ENCODE assay signal across 17 cellular contexts in the genomic region with DNA sequence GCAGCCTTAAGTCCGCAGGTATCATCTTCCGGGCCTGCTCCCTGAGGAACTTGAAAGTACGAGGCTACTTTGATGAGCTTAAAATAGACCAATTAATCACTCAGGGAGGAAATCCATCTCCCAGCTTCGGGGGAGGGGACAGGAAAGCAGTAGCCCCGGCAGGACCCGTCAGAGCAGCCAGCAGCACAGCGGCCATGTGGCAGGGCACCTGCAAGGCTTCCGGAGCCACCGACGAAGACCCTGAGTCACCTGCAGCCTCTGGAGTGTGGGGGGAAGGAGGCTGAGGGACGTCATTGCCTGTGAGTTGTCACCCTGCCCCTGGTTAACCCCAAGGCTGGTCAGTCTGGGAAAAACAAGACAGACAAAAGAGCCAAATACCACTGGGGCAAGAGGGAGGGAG. TPM values are rescaled to one million over a fixed set of nuclear protein-coding genes. Genes with fewer than 3 reads are reported as not detected.
DNase-seq lines count a peak whose midpoint lies in the region; TF ChIP-seq lines count a peak whose summit lies in the region.
"Had no signal": no experiment of that assay in that cellular context is flagged by ENCODE, and none has a peak within 500 bp of the region (broad histone marks: within the 10 kb centered on the region; RNA-seq: fewer than 3 reads in every experiment).

No MANE protein-coding gene starts in this region.

- intact Hi-C loops in activated naive CD4-positive, alpha-beta T cell treated with anti-CD3 and anti-CD28 coated beads for 36 hours (cut with micrococcal nuclease) = no loop called here

- H3K27ac Mint-ChIP-seq in activated naive CD4-positive, alpha-beta T cell treated with anti-CD3 and anti-CD28 coated beads for 36 hours = no peak overlapping the region
- H3K27ac Mint-ChIP-seq in immature natural killer cell = no peak overlapping the region
- H3K27ac Mint-ChIP-seq: endodermal cell, natural killer cell had no signal

- H3K36me3 ChIP-seq in WERI-Rb-1 = no peaks in the 10 kb centered on the region

- no peaks in the 10 kb centered on the region for H3K27me3 Mint-ChIP-seq in activated naive CD4-positive, alpha-beta T cell treated with anti-CD3 and anti-CD28 coated beads for 36 hours (ENCODE audit: low read depth)
- peaks cover 3 to 13% (median 4%) of the 10 kb centered on the region in 3 donors for H3K27me3 Mint-ChIP-seq in immature natural killer cell (ENCODE audit: low read depth in 3 of 3)

- no peaks in the 10 kb centered on the region for H3K9me3 Mint-ChIP-seq in activated naive CD4-positive, alpha-beta T cell treated with anti-CD3 and anti-CD28 coated beads for 36 hours
- H3K9me3 Mint-ChIP-seq in immature natural killer cell = no peaks in the 10 kb centered on the region
- H3K9me3 Mint-ChIP-seq: natural killer cell had no signal

- H3K4me3 ChIP-seq in WERI-Rb-1 (ENCODE audit: low read depth, low read length) = no peak overlapping the region; the same call in 1 of the 2 replicates

- no peaks in the 10 kb centered on the region for H3K36me3 Mint-ChIP-seq in activated naive CD4-positive, alpha-beta T cell treated with anti-CD3 and anti-CD28 coated beads for 36 hours (ENCODE audit: low read depth)
- H3K36me3 Mint-ChIP-seq in immature natural killer cell = no peaks in the 10 kb centered on the region
- H3K36me3 Mint-ChIP-seq: natural killer cell had no signal

- no peaks in the 10 kb centered on the region for H3K9me3 ChIP-seq in WERI-Rb-1 (ENCODE audit: severe bottlenecking)

- no peak overlapping the region for H3K4me3 Mint-ChIP-seq in activated naive CD4-positive, alpha-beta T cell treated with anti-CD3 and anti-CD28 coated beads for 36 hours
- H3K4me3 Mint-ChIP-seq in immature natural killer cell = no peak overlapping the region
- H3K4me3 Mint-ChIP-seq: endodermal cell, natural killer cell had no signal

- no peak for TF ChIP-seq CTCF in WERI-Rb-1 (IDR thresholded peaks at IDR 0.05; ENCODE audit: low read depth, low read length)

- peaks cover 14% of the 10 kb centered on the region for H3K4me1 Mint-ChIP-seq in activated naive CD4-positive, alpha-beta T cell treated with anti-CD3 and anti-CD28 coated beads for 36 hours (ENCODE audit: low read depth)
- H3K4me1 Mint-ChIP-seq in immature natural killer cell = peaks cover 5 to 8% of the 10 kb centered on the region in 2 donors

- peak; percentile 32 for DNase-seq in activated naive CD4-positive, alpha-beta T cell treated with anti-CD3 and anti-CD28 coated beads for 36 hours
- DNase-seq in activated naive CD4-positive, alpha-beta T cell (lab: John Stamatoyannopoulos, UW) = no peak
- peak; percentile 85 for DNase-seq in HT1080 (ENCODE audit: low read depth)
- peak; percentile 86 for DNase-seq in WERI-Rb-1
- DNase-seq in pulmonary artery endothelial cell (ENCODE audit: low read depth, low spot score) = peak; percentile 73
- DNase-seq in immature natural killer cell = no peak
- DNase-seq in NCI-H2171 treated with DMSO at 0.1 percent for 48 hours (lab: John Stamatoyannopoulos, UW) = no peak
- DNase-seq in effector CD8-positive, alpha-beta T cell (lab: John Stamatoyannopoulos, UW) = no peak
- DNase-seq: caudate nucleus; DMS 273 treated with DMSO at 0.1 percent for 48 hours; endodermal cell; mammary epithelial cell; natural killer cell; NCI-H1436 treated with DMSO at 0.1 percent for 48 hours; NCI-H524 treated with DMSO at 0.1 percent for 48 hours; stimulated activated CD4-positive, alpha-beta T cell treated with anti-CD3 and anti-CD28 coated beads, Interleukin-2, amount 100 ng/mL, for 24 hours; trophoblast cell had no signal

- peak overlapping the region; percentile 52 for H3K27ac ChIP-seq in WERI-Rb-1

- H3K27me3 ChIP-seq in WERI-Rb-1 (ENCODE audit: insufficient read depth, low read depth, severe bottlenecking) = no peaks in the 10 kb centered on the region

- CTCF ChIA-PET in activated naive CD4-positive, alpha-beta T cell treated with anti-CD3 and anti-CD28 coated beads for 36 hours (lab: Charles Lee) = interaction anchor here (1.3 kb wide), 1 partner anchor 25 kb away, joined by 3 read pairs; no protein-coding TSS in a partner anchor

RNA-seq across cellular contexts. Expression of gene CYB561, which starts 4.4 kb away (rescaled TPM):
- 1 to 10 TPM; 2.3 to 2.6 TPM for total RNA-seq in activated naive CD4-positive, alpha-beta T cell treated with anti-CD3 and anti-CD28 coated beads for 36 hours
- total RNA-seq in HT1080 (2014; rRNA removed; shearing (Covaris generic)) = 0.70 and 3.2 TPM in 2 replicates
- polyA plus RNA-seq in HT1080 (2015; cell fraction: cytosol; rRNA removed) = 4.5 and 4.9 TPM in 2 replicates
- polyA plus RNA-seq in HT1080 (2015; cell fraction: nucleus; rRNA removed) = 2.8 and 4.4 TPM in 2 replicates
- total RNA-seq in pulmonary artery endothelial cell = 26.1 and 34.6 TPM in 2 replicates
- 10 to 100 TPM; 13.7 to 22.4 (median 21.0) TPM for polyA plus RNA-seq in immature natural killer cell

RNA-seq across cellular contexts. Expression of gene ACE, which starts 26.3 kb away (rescaled TPM):
- under 1 TPM; 0.12 to 0.50 TPM for total RNA-seq in activated naive CD4-positive, alpha-beta T cell treated with anti-CD3 and anti-CD28 coated beads for 36 hours
- total RNA-seq in HT1080 (2014; rRNA removed; shearing (Covaris generic)) = not detected in 2 replicates
- polyA plus RNA-seq in HT1080 (2015; cell fraction: cytosol; rRNA removed) = 0.07 and 0.19 TPM in 2 replicates
- 0.12 and 0.29 TPM in 2 replicates for polyA plus RNA-seq in HT1080 (2015; cell fraction: nucleus; rRNA removed)
- total RNA-seq in pulmonary artery endothelial cell = 30.6 and 38.3 TPM in 2 replicates
- under 1 TPM in 1 of 3 donors, not detected in 2; 0.28 TPM for polyA plus RNA-seq in immature natural killer cell

Comparison
In these comparisons a context has a peak if more than half of its experiments do, and no peak if none do; other contexts are left out.
1. DNase-seq: peak in activated naive CD4-positive, alpha-beta T cell treated with anti-CD3 and anti-CD28 coated beads for 36 hours (single experiment), HT1080 (single experiment), WERI-Rb-1 (single experiment) and pulmonary artery endothelial cell (single experiment); none in activated naive CD4-positive, alpha-beta T cell (0 of 4), immature natural killer cell (0 of 3), NCI-H2171 treated with DMSO at 0.1 percent for 48 hours (single experiment) and effector CD8-positive, alpha-beta T cell (single experiment).
2. RNA of gene ACE, which starts 26.3 kb away (total RNA-seq): 30.6 to 38.3 TPM in pulmonary artery endothelial cell; 0.12 to 0.50 TPM in activated naive CD4-positive, alpha-beta T cell treated with anti-CD3 and anti-CD28 coated beads for 36 hours and not detected in HT1080; every median in the first group is over 10 times any median in the second.